Comparison of ENCODE assay signal across 10 cellular contexts in the genomic region with DNA sequence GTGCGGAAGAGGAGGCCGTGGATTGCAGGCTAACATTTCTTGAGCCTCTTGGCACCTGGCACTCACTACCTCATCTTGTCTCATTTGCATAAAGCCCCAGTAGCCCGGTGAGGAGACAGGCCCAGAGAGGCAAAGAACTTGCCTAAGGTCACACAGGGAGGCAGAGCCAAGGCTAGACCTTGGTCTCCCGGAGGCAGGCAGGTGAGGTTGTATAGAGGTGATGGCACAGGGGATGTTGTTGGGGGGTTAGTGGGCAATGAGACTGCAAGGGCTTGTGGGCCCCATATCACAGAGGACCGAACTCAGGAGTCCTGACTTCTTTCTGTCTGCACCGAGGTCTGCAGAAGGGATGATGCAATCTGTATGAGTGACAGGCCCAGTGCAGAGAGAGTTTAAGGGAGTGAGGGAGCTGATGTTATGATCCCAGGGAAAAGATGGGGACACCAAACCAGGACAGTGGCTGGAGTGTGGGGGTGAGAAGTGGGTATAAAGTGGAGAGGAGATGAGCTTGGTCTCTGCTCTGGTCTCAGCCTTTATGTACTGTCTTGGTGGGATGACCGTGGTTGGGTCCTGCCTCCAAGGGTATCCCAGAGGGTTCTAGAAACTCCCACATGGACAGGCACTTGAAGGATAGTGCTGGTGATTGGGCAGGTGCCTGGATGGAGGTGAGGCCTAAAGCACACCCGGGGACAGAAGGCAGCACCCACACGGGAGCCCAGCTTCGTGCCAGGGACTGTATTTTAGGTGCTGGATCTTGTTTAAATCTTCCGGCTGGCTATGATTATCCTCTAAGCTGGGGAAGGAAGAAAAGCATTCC. TPM values are rescaled to one million over a fixed set of nuclear protein-coding genes. Genes with fewer than 3 reads are reported as not detected.
A peak's percentile ranks its signal among the peaks of the same experiment; 100 is the strongest.
DNase-seq lines count a peak whose midpoint lies in the region; ATAC-seq and TF ChIP-seq lines count a peak whose summit lies in the region.
"Had no signal": no experiment of that assay in that cellular context is flagged by ENCODE, and none has a peak within 500 bp of the region (broad histone marks: within the 10 kb centered on the region; RNA-seq: fewer than 3 reads in every experiment).

No MANE protein-coding gene starts in this region.

- no peaks in the 10 kb centered on the region for H3K27me3 Mint-ChIP-seq in stimulated activated naive B cell treated with anti-CD40 and anti-IgM and Interleukin-4, amounts not matched to agents 10 μg/mL and 1 μg/mL and 100 μg/mL, for 72 hours

- H3K9me3 Mint-ChIP-seq in stimulated activated naive B cell treated with anti-CD40 and anti-IgM and Interleukin-4, amounts not matched to agents 10 μg/mL and 1 μg/mL and 100 μg/mL, for 72 hours, result no peaks in the 10 kb centered on the region

- CTCF ChIA-PET in HEK293 (lab: Yijun Ruan, JAX), result interaction anchor here (0.6 to 6.2 kb wide), 4 partner anchors 11 to 76 kb away, joined by 3 to 42 read pairs (median 18); no protein-coding TSS in a partner anchor

- peaks cover 8% of the 10 kb centered on the region; the same call in 1 of the 2 replicates for H3K4me1 ChIP-seq in HEK293 (ENCODE audit: control insufficient read depth, insufficient read depth, low read length)
- peaks cover 41% of the 10 kb centered on the region for H3K4me1 ChIP-seq in SJCRH30

- no peak for ATAC-seq in stimulated activated naive B cell treated with anti-CD40 and anti-IgM and Interleukin-4, amounts not matched to agents 10 μg/mL and 1 μg/mL and 100 μg/mL, for 72 hours (replicated peaks)
- ATAC-seq in GM21723 (IDR thresholded peaks at IDR 0.05; ENCODE audit: unreplicated experiment), result no peak

- H3K4me1 Mint-ChIP-seq in stimulated activated naive B cell treated with anti-CD40 and anti-IgM and Interleukin-4, amounts not matched to agents 10 μg/mL and 1 μg/mL and 100 μg/mL, for 72 hours, result peaks cover 28 to 50% of the 10 kb centered on the region in 2 donors

- H3K36me3 Mint-ChIP-seq in stimulated activated naive B cell treated with anti-CD40 and anti-IgM and Interleukin-4, amounts not matched to agents 10 μg/mL and 1 μg/mL and 100 μg/mL, for 72 hours, result peaks cover 0 to 31% of the 10 kb centered on the region in 2 donors

- H3K4me3 ChIP-seq in HEK293 (ENCODE audit: low read depth, low read length) (no peak overlapping the region), SJCRH30 (no peak overlapping the region), iPS-18c (ENCODE audit: insufficient read depth, low read depth, low read length) (peak overlapping the region; percentile 6; the same call in 1 of the 2 replicates), skin epidermis (no peak overlapping the region)

- H3K27ac ChIP-seq in HEK293 (ENCODE audit: extremely low read depth, low read depth, low read length), result no peak overlapping the region
- peak overlapping the region; percentile 70 for H3K27ac ChIP-seq in SJCRH30
- H3K27ac ChIP-seq in skin epidermis, result peak overlapping the region in 18 of 21 experiments; percentile 69 to 97 (median 90)

- no peak overlapping the region for H3K27ac Mint-ChIP-seq in stimulated activated naive B cell treated with anti-CD40 and anti-IgM and Interleukin-4, amounts not matched to agents 10 μg/mL and 1 μg/mL and 100 μg/mL, for 72 hours

- H3K27me3 ChIP-seq in SJCRH30, result no peaks in the 10 kb centered on the region

- no peaks in the 10 kb centered on the region for H3K9me3 ChIP-seq in HEK293 (ENCODE audit: control insufficient read depth, insufficient read depth, low read depth, low read length)
- no peaks in the 10 kb centered on the region for H3K9me3 ChIP-seq in SJCRH30 (replicated peaks)
- H3K9me3 ChIP-seq in iPS-18c (ENCODE audit: control insufficient read depth, insufficient read depth, low read length), result no peaks in the 10 kb centered on the region

- no peak overlapping the region for H3K4me3 Mint-ChIP-seq in stimulated activated naive B cell treated with anti-CD40 and anti-IgM and Interleukin-4, amounts not matched to agents 10 μg/mL and 1 μg/mL and 100 μg/mL, for 72 hours

- no peak for TF ChIP-seq CTCF in HEK293 (tag by site-specific recombination; IDR thresholded peaks at IDR 0.05)

- no peak for DNase-seq in SJCRH30
- no peak for DNase-seq in H4 (ENCODE audit: low spot score)
- no peak for DNase-seq in NCI-H774 (lab: John Stamatoyannopoulos, UW)
- no peak for DNase-seq in stimulated activated naive B cell treated with anti-CD40 and anti-IgM and Interleukin-4, amounts not matched to agents 10 μg/mL and 1 μg/mL and 100 μg/mL, for 72 hours
- DNase-seq: NCI-H1417; stimulated activated naive CD4-positive, alpha-beta T cell treated with Interleukin-2 at 50 U/mL for 16 hours had no signal

- POLR2A ChIA-PET in HEK293 (lab: Yijun Ruan, JAX), result interaction anchor here (0.9 kb wide), 1 partner anchor 22 kb away, joined by 4 read pairs; the partner anchor contains the start of gene GSN

- H3K36me3 ChIP-seq in HEK293 (ENCODE audit: control insufficient read depth in 2 of 2, insufficient read depth in 1 of 2, low read length in 2 of 2) (no peaks in the 10 kb centered on the region), SJCRH30 (no peaks in the 10 kb centered on the region)

TF ChIP-seq in HEK293, 187 proteins besides CTCF, POLR2A, EP300 and RAD21:
- TF ChIP-seq ZNF768 (tag by site-specific recombination; IDR thresholded peaks at IDR 0.05) (0 out of 2 replicates have a peak, but pooled peaks have one; percentile 57), PATZ1 (tag by site-specific recombination; IDR thresholded peaks at IDR 0.05) (no peak)

RNA-seq across cellular contexts. Expression of gene GSN, which starts 21.8 kb away (rescaled TPM):
- 43.4 and 44.1 TPM in 2 replicates for total RNA-seq in SJCRH30 (2014; rRNA removed; shearing (Covaris generic))
- total RNA-seq in H4 (2014; rRNA removed; shearing (Covaris generic)), result 125 and 137 TPM in 2 replicates
